28 cellular contexts compared by ENCODE assay signal in genomic region chr16:24150282-24150681, GRCh38.
DNase-seq lines count a peak whose midpoint lies in the region; ATAC-seq and TF ChIP-seq lines count a peak whose summit lies in the region.
"Had no signal": no experiment of that assay in that cellular context is flagged by ENCODE, and none has a peak within 500 bp of the region (broad histone marks: within the 10 kb centered on the region; RNA-seq: fewer than 3 reads in every experiment).

No MANE protein-coding gene starts in this region.

- peaks cover 50% of the 10 kb centered on the region for H3K4me1 Mint-ChIP-seq in stimulated activated naive CD8-positive, alpha-beta T cell treated with anti-CD3 and anti-CD28 coated beads, Interleukin-15, Interleukin-2, amounts not matched to agents 100 ng/mL and 50 ng/mL, for 24 hours (ENCODE audit: low read depth)
- H3K4me1 Mint-ChIP-seq in T-helper 17 cell (peaks cover 35% of the 10 kb centered on the region), endothelial cell (ENCODE audit: unreplicated experiment) (peaks cover 34% of the 10 kb centered on the region)

- H3K27me3 Mint-ChIP-seq in stimulated activated naive CD8-positive, alpha-beta T cell treated with anti-CD3 and anti-CD28 coated beads, Interleukin-15, Interleukin-2, amounts not matched to agents 100 ng/mL and 50 ng/mL, for 24 hours = no peaks in the 10 kb centered on the region
- H3K27me3 Mint-ChIP-seq in T-helper 17 cell = no peaks in the 10 kb centered on the region
- H3K27me3 Mint-ChIP-seq in endothelial cell (ENCODE audit: unreplicated experiment) = peaks cover 6% of the 10 kb centered on the region
- H3K27me3 Mint-ChIP-seq: central memory CD8-positive, alpha-beta T cell had no signal

- no peaks in the 10 kb centered on the region for H3K9me3 Mint-ChIP-seq in stimulated activated naive CD8-positive, alpha-beta T cell treated with anti-CD3 and anti-CD28 coated beads, Interleukin-15, Interleukin-2, amounts not matched to agents 100 ng/mL and 50 ng/mL, for 24 hours
- no peaks in the 10 kb centered on the region for H3K9me3 Mint-ChIP-seq in endothelial cell (ENCODE audit: unreplicated experiment)
- H3K9me3 Mint-ChIP-seq: central memory CD8-positive, alpha-beta T cell had no signal

- peak overlapping the region; percentile 80 for H3K27ac Mint-ChIP-seq in stimulated activated naive CD8-positive, alpha-beta T cell treated with anti-CD3 and anti-CD28 coated beads, Interleukin-15, Interleukin-2, amounts not matched to agents 100 ng/mL and 50 ng/mL, for 24 hours
- peak overlapping the region; percentile 66 for H3K27ac Mint-ChIP-seq in T-helper 17 cell
- H3K27ac Mint-ChIP-seq in endothelial cell (ENCODE audit: unreplicated experiment) = peak overlapping the region; percentile 83
- H3K27ac Mint-ChIP-seq: T-helper 1 cell treated with Interleukin-12 subunit alpha and Interleukin-12 subunit beta and Interleukin-4 antibody, amounts not matched to agents 30 μg/mL and 1 μg/mL, for 36 hours had no signal

- ATAC-seq in stimulated activated naive CD8-positive, alpha-beta T cell treated with anti-CD3 and anti-CD28 coated beads, Interleukin-15, Interleukin-2, amounts not matched to agents 100 U/mL and 50 U/mL, for 24 hours = no peak
- ATAC-seq in T-helper 17 cell (no peak), HG03460 (IDR thresholded peaks at IDR 0.05; ENCODE audit: unreplicated experiment) (no peak), HG03196 (IDR thresholded peaks at IDR 0.05; ENCODE audit: unreplicated experiment) (no peak)

- TF ChIP-seq CTCF in endothelial cell (IDR thresholded peaks at IDR 0.05; ENCODE audit: unreplicated experiment) = no peak

- no peak for DNase-seq in stimulated activated naive CD8-positive, alpha-beta T cell treated with anti-CD3 and anti-CD28 coated beads, Interleukin-15, Interleukin-2, amounts not matched to agents 100 U/mL and 50 U/mL, for 24 hours
- DNase-seq in T-helper 17 cell = no peak
- no peak for DNase-seq in endothelial cell (ENCODE audit: low spot score)
- no peak for DNase-seq in AML-193 (lab: John Stamatoyannopoulos, UW)
- no peak for DNase-seq in NCI-H2107 treated with DMSO at 0.1 percent for 48 hours (lab: John Stamatoyannopoulos, UW; ENCODE audit: unreplicated experiment)
- DNase-seq: ACHN; activated CD4-positive, alpha-beta T cell treated with anti-CD3 and anti-CD28 coated beads for 1 hour; activated effector memory CD4-positive, alpha-beta T cell treated with Interleukin-2 at 50 U/mL for 16 hours; foreskin fibroblast; GOT3; head of caudate nucleus; islet precursor cell; KG1; left ventricle myocardium inferior; mesenchymal stem cell; MG63; NCI-H1105 treated with DMSO at 0.1 percent for 48 hours; NCI-H1930; NCI-H226; NCI-H69; PC-9 had no signal

- no peaks in the 10 kb centered on the region for H3K9me3 ChIP-seq in T-helper 17 cell (ENCODE audit: control insufficient read depth, low read length, poor library complexity, severe bottlenecking)
- H3K9me3 ChIP-seq: esophagus muscularis mucosa, left ventricle myocardium inferior, MG63, tibial nerve had no signal

- peaks cover 62% of the 10 kb centered on the region for H3K36me3 Mint-ChIP-seq in stimulated activated naive CD8-positive, alpha-beta T cell treated with anti-CD3 and anti-CD28 coated beads, Interleukin-15, Interleukin-2, amounts not matched to agents 100 ng/mL and 50 ng/mL, for 24 hours (ENCODE audit: low read depth)
- H3K36me3 Mint-ChIP-seq in T-helper 17 cell (ENCODE audit: low read depth) = peaks cover 4% of the 10 kb centered on the region
- peaks cover 2% of the 10 kb centered on the region for H3K36me3 Mint-ChIP-seq in endothelial cell (ENCODE audit: low read depth, unreplicated experiment)

- no peak overlapping the region for H3K4me3 Mint-ChIP-seq in stimulated activated naive CD8-positive, alpha-beta T cell treated with anti-CD3 and anti-CD28 coated beads, Interleukin-15, Interleukin-2, amounts not matched to agents 100 ng/mL and 50 ng/mL, for 24 hours
- no peak overlapping the region for H3K4me3 Mint-ChIP-seq in T-helper 17 cell
- no peak overlapping the region for H3K4me3 Mint-ChIP-seq in endothelial cell (ENCODE audit: unreplicated experiment)
- H3K4me3 Mint-ChIP-seq: central memory CD8-positive, alpha-beta T cell; T-helper 1 cell treated with Interleukin-12 subunit alpha and Interleukin-12 subunit beta and Interleukin-4 antibody, amounts not matched to agents 30 μg/mL and 1 μg/mL, for 36 hours had no signal
